Comparison of ENCODE assay signal across 1 cellular context in the genomic region with DNA sequence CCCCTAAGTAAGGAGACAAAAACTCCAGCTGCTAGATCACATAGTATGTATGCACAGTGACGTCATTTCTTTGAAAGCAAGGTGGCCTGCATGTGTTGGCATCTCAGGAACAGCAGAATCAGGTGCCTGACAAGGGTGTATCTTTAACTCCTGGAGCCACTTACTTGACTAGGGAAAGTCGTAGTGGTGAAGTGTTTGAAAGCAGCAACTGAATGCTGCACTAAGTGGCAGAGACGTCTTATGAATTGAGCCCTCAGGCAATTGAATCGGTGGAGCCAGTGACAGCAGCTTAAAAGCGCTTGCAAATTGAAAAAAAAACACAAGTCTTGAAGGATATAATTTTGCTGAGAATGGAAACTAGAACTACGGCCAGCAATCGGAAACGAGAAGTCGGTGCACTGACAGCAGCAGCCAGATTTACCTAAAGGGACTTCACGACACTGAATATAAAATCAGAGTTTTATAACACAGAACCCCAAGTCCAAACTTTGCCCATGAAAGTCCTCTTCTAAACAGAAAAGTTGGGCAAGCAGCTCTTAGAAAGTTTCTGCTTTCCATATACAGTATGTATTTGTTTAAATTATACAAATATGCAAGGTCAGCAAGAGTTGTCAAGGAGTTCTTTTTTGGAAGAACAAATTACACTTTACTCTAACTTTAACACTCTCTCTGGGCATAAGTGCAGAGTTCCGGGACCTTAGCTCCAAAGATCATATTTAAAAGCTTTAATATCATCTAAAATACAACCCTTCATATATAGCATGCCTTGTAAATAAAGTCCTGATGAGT.
TF ChIP-seq lines count a peak whose summit lies in the region.

No MANE protein-coding gene starts in this region.

TF ChIP-seq in K562, 482 proteins besides CTCF, POLR2A, EP300 and RAD21 (continued from another document and continues in another):
- TF ChIP-seq, protein P1, sequence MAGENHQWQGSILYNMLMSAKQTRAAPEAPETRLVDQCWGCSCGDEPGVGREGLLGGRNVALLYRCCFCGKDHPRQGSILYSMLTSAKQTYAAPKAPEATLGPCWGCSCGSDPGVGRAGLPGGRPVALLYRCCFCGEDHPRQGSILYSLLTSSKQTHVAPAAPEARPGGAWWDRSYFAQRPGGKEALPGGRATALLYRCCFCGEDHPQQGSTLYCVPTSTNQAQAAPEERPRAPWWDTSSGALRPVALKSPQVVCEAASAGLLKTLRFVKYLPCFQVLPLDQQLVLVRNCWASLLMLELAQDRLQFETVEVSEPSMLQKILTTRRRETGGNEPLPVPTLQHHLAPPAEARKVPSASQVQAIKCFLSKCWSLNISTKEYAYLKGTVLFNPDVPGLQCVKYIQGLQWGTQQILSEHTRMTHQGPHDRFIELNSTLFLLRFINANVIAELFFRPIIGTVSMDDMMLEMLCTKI (IDR thresholded peaks at IDR 0.05; ENCODE audit: partially characterized antibody) = no peak
- TF ChIP-seq, protein P2, sequence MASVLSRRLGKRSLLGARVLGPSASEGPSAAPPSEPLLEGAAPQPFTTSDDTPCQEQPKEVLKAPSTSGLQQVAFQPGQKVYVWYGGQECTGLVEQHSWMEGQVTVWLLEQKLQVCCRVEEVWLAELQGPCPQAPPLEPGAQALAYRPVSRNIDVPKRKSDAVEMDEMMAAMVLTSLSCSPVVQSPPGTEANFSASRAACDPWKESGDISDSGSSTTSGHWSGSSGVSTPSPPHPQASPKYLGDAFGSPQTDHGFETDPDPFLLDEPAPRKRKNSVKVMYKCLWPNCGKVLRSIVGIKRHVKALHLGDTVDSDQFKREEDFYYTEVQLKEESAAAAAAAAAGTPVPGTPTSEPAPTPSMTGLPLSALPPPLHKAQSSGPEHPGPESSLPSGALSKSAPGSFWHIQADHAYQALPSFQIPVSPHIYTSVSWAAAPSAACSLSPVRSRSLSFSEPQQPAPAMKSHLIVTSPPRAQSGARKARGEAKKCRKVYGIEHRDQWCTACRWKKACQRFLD (CRISPR knock-in tag; IDR thresholded peaks at IDR 0.05) = no peak
- TF ChIP-seq TCF3 (CRISPR knock-in tag; IDR thresholded peaks at IDR 0.05) = no peak
- TF ChIP-seq POLR3G (IDR thresholded peaks at IDR 0.05; ENCODE audit: extremely low read depth, insufficient read length, insufficient replicate concordance) = no peak
- TF ChIP-seq, protein P3, sequence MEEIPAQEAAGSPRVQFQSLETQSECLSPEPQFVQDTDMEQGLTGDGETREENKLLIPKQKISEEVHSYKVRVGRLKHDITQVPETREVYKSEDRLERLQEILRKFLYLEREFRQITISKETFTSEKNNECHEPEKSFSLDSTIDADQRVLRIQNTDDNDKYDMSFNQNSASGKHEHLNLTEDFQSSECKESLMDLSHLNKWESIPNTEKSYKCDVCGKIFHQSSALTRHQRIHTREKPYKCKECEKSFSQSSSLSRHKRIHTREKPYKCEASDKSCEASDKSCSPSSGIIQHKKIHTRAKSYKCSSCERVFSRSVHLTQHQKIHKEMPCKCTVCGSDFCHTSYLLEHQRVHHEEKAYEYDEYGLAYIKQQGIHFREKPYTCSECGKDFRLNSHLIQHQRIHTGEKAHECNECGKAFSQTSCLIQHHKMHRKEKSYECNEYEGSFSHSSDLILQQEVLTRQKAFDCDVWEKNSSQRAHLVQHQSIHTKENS (CRISPR knock-in tag; IDR thresholded peaks at IDR 0.05) = no peak
- TF ChIP-seq JUN (IDR thresholded peaks at IDR 0.05; ENCODE audit: borderline replicate concordance, low read depth, low read length) = 0 out of 2 replicates have a peak, but pooled peaks have one; percentile 46
- TF ChIP-seq JUN (CRISPR knock-in tag; IDR thresholded peaks at IDR 0.05; ENCODE audit: borderline replicate concordance) = no peak
- TF ChIP-seq BDP1 (IDR thresholded peaks at IDR 0.05; ENCODE audit: insufficient read depth, insufficient read length) = no peak
- no peak for TF ChIP-seq ZNF830 (CRISPR knock-in tag; IDR thresholded peaks at IDR 0.05)
- no peak for TF ChIP-seq HDAC1 (IDR thresholded peaks at IDR 0.05)
- TF ChIP-seq, protein P4, sequence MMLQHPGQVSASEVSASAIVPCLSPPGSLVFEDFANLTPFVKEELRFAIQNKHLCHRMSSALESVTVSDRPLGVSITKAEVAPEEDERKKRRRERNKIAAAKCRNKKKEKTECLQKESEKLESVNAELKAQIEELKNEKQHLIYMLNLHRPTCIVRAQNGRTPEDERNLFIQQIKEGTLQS (IDR thresholded peaks at IDR 0.05) = peak; percentile 92
- TF ChIP-seq, protein P4 (CRISPR knock-in tag; conservative IDR thresholded peaks at IDR 0.05) = no peak
- TF ChIP-seq, protein P5, sequence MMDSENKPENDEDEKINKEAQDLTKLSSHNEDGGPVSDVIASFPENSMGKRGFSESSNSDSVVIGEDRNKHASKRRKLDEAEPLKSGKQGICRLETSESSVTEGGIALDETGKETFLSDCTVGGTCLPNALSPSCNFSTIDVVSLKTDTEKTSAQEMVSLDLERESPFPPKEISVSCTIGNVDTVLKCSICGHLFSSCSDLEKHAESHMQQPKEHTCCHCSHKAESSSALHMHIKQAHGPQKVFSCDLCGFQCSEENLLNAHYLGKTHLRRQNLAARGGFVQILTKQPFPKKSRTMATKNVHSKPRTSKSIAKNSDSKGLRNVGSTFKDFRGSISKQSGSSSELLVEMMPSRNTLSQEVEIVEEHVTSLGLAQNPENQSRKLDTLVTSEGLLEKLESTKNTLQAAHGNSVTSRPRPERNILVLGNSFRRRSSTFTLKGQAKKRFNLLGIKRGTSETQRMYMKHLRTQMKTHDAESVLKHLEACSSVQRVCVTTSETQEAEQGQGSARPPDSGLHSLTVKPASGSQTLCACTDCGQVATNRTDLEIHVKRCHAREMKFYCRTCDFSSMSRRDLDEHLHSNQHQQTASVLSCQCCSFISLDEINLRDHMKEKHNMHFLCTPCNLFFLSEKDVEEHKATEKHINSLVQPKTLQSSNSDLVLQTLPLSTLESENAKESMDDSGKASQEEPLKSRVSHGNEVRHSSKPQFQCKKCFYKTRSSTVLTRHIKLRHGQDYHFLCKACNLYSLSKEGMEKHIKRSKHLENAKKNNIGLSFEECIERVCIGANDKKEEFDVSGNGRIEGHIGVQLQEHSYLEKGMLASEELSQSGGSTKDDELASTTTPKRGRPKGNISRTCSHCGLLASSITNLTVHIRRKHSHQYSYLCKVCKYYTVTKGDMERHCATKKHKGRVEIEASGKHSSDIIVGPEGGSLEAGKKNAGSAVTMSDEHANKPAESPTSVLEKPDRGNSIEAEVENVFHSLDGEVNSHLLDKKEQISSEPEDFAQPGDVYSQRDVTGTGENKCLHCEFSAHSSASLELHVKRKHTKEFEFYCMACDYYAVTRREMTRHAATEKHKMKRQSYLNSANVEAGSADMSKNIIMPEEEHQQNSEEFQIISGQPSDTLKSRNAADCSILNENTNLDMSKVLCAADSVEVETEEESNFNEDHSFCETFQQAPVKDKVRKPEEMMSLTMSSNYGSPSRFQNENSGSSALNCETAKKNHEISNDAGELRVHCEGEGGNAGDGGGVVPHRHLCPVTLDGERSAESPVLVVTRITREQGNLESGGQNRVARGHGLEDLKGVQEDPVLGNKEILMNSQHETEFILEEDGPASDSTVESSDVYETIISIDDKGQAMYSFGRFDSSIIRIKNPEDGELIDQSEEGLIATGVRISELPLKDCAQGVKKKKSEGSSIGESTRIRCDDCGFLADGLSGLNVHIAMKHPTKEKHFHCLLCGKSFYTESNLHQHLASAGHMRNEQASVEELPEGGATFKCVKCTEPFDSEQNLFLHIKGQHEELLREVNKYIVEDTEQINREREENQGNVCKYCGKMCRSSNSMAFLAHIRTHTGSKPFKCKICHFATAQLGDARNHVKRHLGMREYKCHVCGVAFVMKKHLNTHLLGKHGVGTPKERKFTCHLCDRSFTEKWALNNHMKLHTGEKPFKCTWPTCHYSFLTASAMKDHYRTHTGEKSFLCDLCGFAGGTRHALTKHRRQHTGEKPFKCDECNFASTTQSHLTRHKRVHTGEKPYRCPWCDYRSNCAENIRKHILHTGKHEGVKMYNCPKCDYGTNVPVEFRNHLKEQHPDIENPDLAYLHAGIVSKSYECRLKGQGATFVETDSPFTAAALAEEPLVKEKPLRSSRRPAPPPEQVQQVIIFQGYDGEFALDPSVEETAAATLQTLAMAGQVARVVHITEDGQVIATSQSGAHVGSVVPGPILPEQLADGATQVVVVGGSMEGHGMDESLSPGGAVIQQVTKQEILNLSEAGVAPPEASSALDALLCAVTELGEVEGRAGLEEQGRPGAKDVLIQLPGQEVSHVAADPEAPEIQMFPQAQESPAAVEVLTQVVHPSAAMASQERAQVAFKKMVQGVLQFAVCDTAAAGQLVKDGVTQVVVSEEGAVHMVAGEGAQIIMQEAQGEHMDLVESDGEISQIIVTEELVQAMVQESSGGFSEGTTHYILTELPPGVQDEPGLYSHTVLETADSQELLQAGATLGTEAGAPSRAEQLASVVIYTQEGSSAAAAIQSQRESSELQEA (IDR thresholded peaks at IDR 0.05; ENCODE audit: low read depth) = no peak
- peak; percentile 96 for TF ChIP-seq ATF7 (IDR thresholded peaks at IDR 0.05)
- no peak for TF ChIP-seq FOXK2 (conservative IDR thresholded peaks at IDR 0.05 in 1 of 2, IDR thresholded peaks at IDR 0.05 in 1 of 2; ENCODE audit: low read depth in 2 of 2)
- TF ChIP-seq, protein P6, sequence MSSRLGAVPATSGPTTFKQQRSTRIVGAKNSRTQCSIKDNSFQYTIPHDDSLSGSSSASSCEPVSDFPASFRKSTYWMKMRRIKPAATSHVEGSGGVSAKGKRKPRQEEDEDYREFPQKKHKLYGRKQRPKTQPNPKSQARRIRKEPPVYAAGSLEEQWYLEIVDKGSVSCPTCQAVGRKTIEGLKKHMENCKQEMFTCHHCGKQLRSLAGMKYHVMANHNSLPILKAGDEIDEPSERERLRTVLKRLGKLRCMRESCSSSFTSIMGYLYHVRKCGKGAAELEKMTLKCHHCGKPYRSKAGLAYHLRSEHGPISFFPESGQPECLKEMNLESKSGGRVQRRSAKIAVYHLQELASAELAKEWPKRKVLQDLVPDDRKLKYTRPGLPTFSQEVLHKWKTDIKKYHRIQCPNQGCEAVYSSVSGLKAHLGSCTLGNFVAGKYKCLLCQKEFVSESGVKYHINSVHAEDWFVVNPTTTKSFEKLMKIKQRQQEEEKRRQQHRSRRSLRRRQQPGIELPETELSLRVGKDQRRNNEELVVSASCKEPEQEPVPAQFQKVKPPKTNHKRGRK (tag; IDR thresholded peaks at IDR 0.05) = no peak
- no peak for TF ChIP-seq ZNF282 (CRISPR knock-in tag; IDR thresholded peaks at IDR 0.05)
- TF ChIP-seq ZFP30 (CRISPR knock-in tag; IDR thresholded peaks at IDR 0.05; ENCODE audit: borderline replicate concordance) = no peak
- no peak for TF ChIP-seq MYC (IDR thresholded peaks at IDR 0.05; ENCODE audit: low read depth, low read length)
- TF ChIP-seq MYC (CRISPR knock-in tag; IDR thresholded peaks at IDR 0.05; ENCODE audit: borderline replicate concordance, low read depth) = no peak
- TF ChIP-seq ZNF551 (CRISPR knock-in tag; IDR thresholded peaks at IDR 0.05) = no peak
- TF ChIP-seq ZNF780A (CRISPR knock-in tag; IDR thresholded peaks at IDR 0.05) = no peak
- TF ChIP-seq, protein P7, sequence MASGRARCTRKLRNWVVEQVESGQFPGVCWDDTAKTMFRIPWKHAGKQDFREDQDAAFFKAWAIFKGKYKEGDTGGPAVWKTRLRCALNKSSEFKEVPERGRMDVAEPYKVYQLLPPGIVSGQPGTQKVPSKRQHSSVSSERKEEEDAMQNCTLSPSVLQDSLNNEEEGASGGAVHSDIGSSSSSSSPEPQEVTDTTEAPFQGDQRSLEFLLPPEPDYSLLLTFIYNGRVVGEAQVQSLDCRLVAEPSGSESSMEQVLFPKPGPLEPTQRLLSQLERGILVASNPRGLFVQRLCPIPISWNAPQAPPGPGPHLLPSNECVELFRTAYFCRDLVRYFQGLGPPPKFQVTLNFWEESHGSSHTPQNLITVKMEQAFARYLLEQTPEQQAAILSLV (tag; IDR thresholded peaks at IDR 0.05) = no peak
- TF ChIP-seq NFRKB (IDR thresholded peaks at IDR 0.05; ENCODE audit: low read depth) = no peak
- no peak for TF ChIP-seq MTA2 (IDR thresholded peaks at IDR 0.05; ENCODE audit: low read depth)
- no peak for TF ChIP-seq TGIF2 (CRISPR knock-in tag; IDR thresholded peaks at IDR 0.05)
- TF ChIP-seq, protein P8, sequence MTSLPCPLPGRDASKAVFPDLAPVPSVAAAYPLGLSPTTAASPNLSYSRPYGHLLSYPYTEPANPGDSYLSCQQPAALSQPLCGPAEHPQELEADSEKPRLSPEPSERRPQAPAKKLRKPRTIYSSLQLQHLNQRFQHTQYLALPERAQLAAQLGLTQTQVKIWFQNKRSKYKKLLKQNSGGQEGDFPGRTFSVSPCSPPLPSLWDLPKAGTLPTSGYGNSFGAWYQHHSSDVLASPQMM (CRISPR knock-in tag; IDR thresholded peaks at IDR 0.05) = no peak
- no peak for TF ChIP-seq ZNF764 (CRISPR knock-in tag; IDR thresholded peaks at IDR 0.05; ENCODE audit: low read depth)
- peak; percentile 79 for TF ChIP-seq C11orf30 (IDR thresholded peaks at IDR 0.05; ENCODE audit: low read depth)
- no peak for TF ChIP-seq KAT2B (IDR thresholded peaks at IDR 0.05; ENCODE audit: low read depth, low read length)
- TF ChIP-seq, protein P9, sequence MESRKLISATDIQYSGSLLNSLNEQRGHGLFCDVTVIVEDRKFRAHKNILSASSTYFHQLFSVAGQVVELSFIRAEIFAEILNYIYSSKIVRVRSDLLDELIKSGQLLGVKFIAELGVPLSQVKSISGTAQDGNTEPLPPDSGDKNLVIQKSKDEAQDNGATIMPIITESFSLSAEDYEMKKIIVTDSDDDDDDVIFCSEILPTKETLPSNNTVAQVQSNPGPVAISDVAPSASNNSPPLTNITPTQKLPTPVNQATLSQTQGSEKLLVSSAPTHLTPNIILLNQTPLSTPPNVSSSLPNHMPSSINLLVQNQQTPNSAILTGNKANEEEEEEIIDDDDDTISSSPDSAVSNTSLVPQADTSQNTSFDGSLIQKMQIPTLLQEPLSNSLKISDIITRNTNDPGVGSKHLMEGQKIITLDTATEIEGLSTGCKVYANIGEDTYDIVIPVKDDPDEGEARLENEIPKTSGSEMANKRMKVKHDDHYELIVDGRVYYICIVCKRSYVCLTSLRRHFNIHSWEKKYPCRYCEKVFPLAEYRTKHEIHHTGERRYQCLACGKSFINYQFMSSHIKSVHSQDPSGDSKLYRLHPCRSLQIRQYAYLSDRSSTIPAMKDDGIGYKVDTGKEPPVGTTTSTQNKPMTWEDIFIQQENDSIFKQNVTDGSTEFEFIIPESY (CRISPR knock-in tag; IDR thresholded peaks at IDR 0.05) = no peak
- TF ChIP-seq ZNF239 (CRISPR knock-in tag; IDR thresholded peaks at IDR 0.05) = no peak
- TF ChIP-seq, protein P10, sequence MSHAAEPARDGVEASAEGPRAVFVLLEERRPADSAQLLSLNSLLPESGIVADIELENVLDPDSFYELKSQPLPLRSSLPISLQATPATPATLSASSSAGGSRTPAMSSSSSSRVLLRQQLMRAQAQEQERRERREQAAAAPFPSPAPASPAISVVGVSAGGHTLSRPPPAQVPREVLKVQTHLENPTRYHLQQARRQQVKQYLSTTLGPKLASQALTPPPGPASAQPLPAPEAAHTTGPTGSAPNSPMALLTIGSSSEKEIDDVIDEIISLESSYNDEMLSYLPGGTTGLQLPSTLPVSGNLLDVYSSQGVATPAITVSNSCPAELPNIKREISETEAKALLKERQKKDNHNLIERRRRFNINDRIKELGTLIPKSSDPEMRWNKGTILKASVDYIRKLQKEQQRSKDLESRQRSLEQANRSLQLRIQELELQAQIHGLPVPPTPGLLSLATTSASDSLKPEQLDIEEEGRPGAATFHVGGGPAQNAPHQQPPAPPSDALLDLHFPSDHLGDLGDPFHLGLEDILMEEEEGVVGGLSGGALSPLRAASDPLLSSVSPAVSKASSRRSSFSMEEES (CRISPR knock-in tag; IDR thresholded peaks at IDR 0.05) = no peak
- TF ChIP-seq MYBL2 (IDR thresholded peaks at IDR 0.05; ENCODE audit: low read depth) = no peak
- no peak for TF ChIP-seq MYBL2 (CRISPR knock-in tag; IDR thresholded peaks at IDR 0.05; ENCODE audit: borderline replicate concordance)
